In genomic region chr21:39452207-39452964, GRCh38 we compare ENCODE assay signal across 10 cellular contexts. TPM values are rescaled to one million over a fixed set of nuclear protein-coding genes. Genes with fewer than 3 reads are reported as not detected.
A peak's percentile ranks its signal among the peaks of the same experiment; 100 is the strongest.
DNase-seq lines count a peak whose midpoint lies in the region; ATAC-seq and TF ChIP-seq lines count a peak whose summit lies in the region.
"Had no signal": no experiment of that assay in that cellular context is flagged by ENCODE, and none has a peak within 500 bp of the region (broad histone marks: within the 10 kb centered on the region; RNA-seq: fewer than 3 reads in every experiment).

No MANE protein-coding gene starts in this region.

- CTCF ChIA-PET in MCF 10A (lab: Yijun Ruan, JAX), result interaction anchor here (0.5 to 1.2 kb wide), 3 partner anchors 10 to 289 kb away, joined by 3 read pairs; no protein-coding TSS in a partner anchor

- peaks cover 12% of the 10 kb centered on the region for H3K4me1 Mint-ChIP-seq in MCF 10A (ENCODE audit: insufficient read depth, unreplicated experiment)
- no peaks in the 10 kb centered on the region for H3K4me1 Mint-ChIP-seq in stimulated activated naive CD8-positive, alpha-beta T cell treated with anti-CD3 and anti-CD28 coated beads, Interleukin-15, amount 100 ng/mL, for 72 hours

- H3K27ac ChIP-seq in left lung, result peak overlapping the region in 1 of 2 donors; percentile 45

- peaks cover 2% of the 10 kb centered on the region for H3K36me3 Mint-ChIP-seq in MCF 10A (ENCODE audit: insufficient read depth, unreplicated experiment)
- H3K36me3 Mint-ChIP-seq: mesothelial cell of epicardium had no signal

- DNase-seq in H4 (ENCODE audit: low spot score) (peak; percentile 84), MCF 10A (ENCODE audit: unreplicated experiment) (no peak), left ventricle myocardium superior (no peak), skeletal muscle cell (ENCODE audit: low read depth) (peak; percentile 58), left lung (no peak), NCI-H1694 treated with DMSO at 0.1 percent for 48 hours (lab: John Stamatoyannopoulos, UW) (no peak)
- no peak for DNase-seq in stimulated activated naive CD8-positive, alpha-beta T cell treated with anti-CD3 and anti-CD28 coated beads, Interleukin-15, amount 100 ng/mL, for 72 hours
- DNase-seq: NCI-H446 treated with DMSO at 0.1 percent for 48 hours had no signal

- H3K36me3 ChIP-seq in left lung, result no peaks in the 10 kb centered on the region

- H3K27ac Mint-ChIP-seq in MCF 10A (ENCODE audit: low read depth, unreplicated experiment), result peak overlapping the region; percentile 1
- H3K27ac Mint-ChIP-seq in stimulated activated naive CD8-positive, alpha-beta T cell treated with anti-CD3 and anti-CD28 coated beads, Interleukin-15, amount 100 ng/mL, for 72 hours, result peak overlapping the region in 1 of 2 donors; percentile 47

- H3K27me3 Mint-ChIP-seq in MCF 10A (ENCODE audit: insufficient read depth, unreplicated experiment), result no peaks in the 10 kb centered on the region
- H3K27me3 Mint-ChIP-seq in stimulated activated naive CD8-positive, alpha-beta T cell treated with anti-CD3 and anti-CD28 coated beads, Interleukin-15, amount 100 ng/mL, for 72 hours, result no peaks in the 10 kb centered on the region

- no peaks in the 10 kb centered on the region for H3K9me3 ChIP-seq in left lung

- ATAC-seq in left ventricle myocardium superior (peak; percentile 47), HG03280 (IDR thresholded peaks at IDR 0.05; ENCODE audit: unreplicated experiment) (no peak), left lung (no peak)
- no peak for ATAC-seq in stimulated activated naive CD8-positive, alpha-beta T cell treated with anti-CD3 and anti-CD28 coated beads, Interleukin-15, amount 100 ng/mL, for 72 hours

- H3K4me3 ChIP-seq in skeletal muscle cell (ENCODE audit: low read depth, low read length) (no peak overlapping the region), left lung (no peak overlapping the region)

- POLR2A ChIA-PET in MCF 10A (lab: Yijun Ruan, JAX), result no interaction called here

- intact Hi-C loops in MCF 10A (cut with micrococcal nuclease) (no loop called here), left ventricle myocardium superior (cut with micrococcal nuclease) (no loop called here), left lung (cut with DNase I) (no loop called here)

- TSS peak; percentile 97 for BruUV-seq in MCF 10A (replicated peaks; lab: Mats Ljungman, UMichigan)

- TF ChIP-seq CTCF in MCF 10A (IDR thresholded peaks at IDR 0.05; ENCODE audit: unreplicated experiment) (no peak), left lung (IDR thresholded peaks at IDR 0.05) (no peak)

- no peaks in the 10 kb centered on the region for H3K9me3 Mint-ChIP-seq in MCF 10A (ENCODE audit: unreplicated experiment)
- no peaks in the 10 kb centered on the region for H3K9me3 Mint-ChIP-seq in stimulated activated naive CD8-positive, alpha-beta T cell treated with anti-CD3 and anti-CD28 coated beads, Interleukin-15, amount 100 ng/mL, for 72 hours

- no peaks in the 10 kb centered on the region for H3K27me3 ChIP-seq in left lung

- peak overlapping the region; percentile 61 for H3K4me3 Mint-ChIP-seq in MCF 10A (ENCODE audit: unreplicated experiment)
- H3K4me3 Mint-ChIP-seq in stimulated activated naive CD8-positive, alpha-beta T cell treated with anti-CD3 and anti-CD28 coated beads, Interleukin-15, amount 100 ng/mL, for 72 hours, result no peak overlapping the region

- no peaks in the 10 kb centered on the region for H3K4me1 ChIP-seq in left lung

RNA-seq across cellular contexts. Expression of gene SH3BGR, which starts 0.6 kb away (rescaled TPM):
- total RNA-seq in H4 (2014; rRNA removed; shearing (Covaris generic)), result 12.8 and 337 TPM in 2 replicates
- total RNA-seq in MCF 10A (2022), result 11.3 and 15.9 TPM in 2 replicates
- total RNA-seq in left ventricle myocardium superior, result 127 TPM
- total RNA-seq in left lung, result 1 to 10 TPM; 3.5 to 3.6 TPM

RNA-seq across cellular contexts. Expression of gene LCA5L, which starts 6.8 kb away (rescaled TPM):
- 1.4 TPM in 2 replicates for total RNA-seq in H4 (2014; rRNA removed; shearing (Covaris generic))
- total RNA-seq in MCF 10A (2022) (2.8 and 4.3 TPM in 2 replicates), left ventricle myocardium superior (0.40 TPM), left lung (1 to 10 TPM; 1.7 to 2.0 TPM)

Comparison
In these comparisons a context has a peak if more than half of its experiments do, and no peak if none do; other contexts are left out.
1. DNase-seq: peak in H4 (single experiment) and skeletal muscle cell (single experiment); none in MCF 10A (single experiment), left ventricle myocardium superior (single experiment), stimulated activated naive CD8-positive, alpha-beta T cell treated with anti-CD3 and anti-CD28 coated beads, Interleukin-15, amount 100 ng/mL, for 72 hours (0 of 2), left lung (0 of 2) and NCI-H1694 treated with DMSO at 0.1 percent for 48 hours (single experiment).